Comparison of ENCODE assay signal across 1 cellular context in genomic region chr19:1651061-1651547, GRCh38.
TF ChIP-seq lines count a peak whose summit lies in the region.

No MANE protein-coding gene starts in this region.

TF ChIP-seq in K562, 482 proteins besides CTCF, POLR2A, EP300 and RAD21 (continued from another document):
- peak; percentile 32; the same call in 1 of the 2 replicates for TF ChIP-seq ZNF395 (CRISPR knock-in tag; IDR thresholded peaks at IDR 0.05)
- no peak for TF ChIP-seq MCM5 (IDR thresholded peaks at IDR 0.05; ENCODE audit: low read depth)
- TF ChIP-seq MAX (CRISPR knock-in tag; IDR thresholded peaks at IDR 0.05), result 0 out of 2 replicates have a peak, but pooled peaks have one; percentile 30
- TF ChIP-seq RBM25 (IDR thresholded peaks at IDR 0.05; ENCODE audit: low read depth, low read length, severe bottlenecking), result peak; percentile 8
- no peak for TF ChIP-seq EP400 (IDR thresholded peaks at IDR 0.05)
- TF ChIP-seq ZNF253 (CRISPR knock-in tag; conservative IDR thresholded peaks at IDR 0.05), result no peak
- TF ChIP-seq CCNT2 (IDR thresholded peaks at IDR 0.05; ENCODE audit: borderline replicate concordance, extremely low read depth, insufficient read length, low read depth, low read length), result no peak
- TF ChIP-seq ATF1 (CRISPR knock-in tag; IDR thresholded peaks at IDR 0.05), result no peak
- TF ChIP-seq ATF1 (tag; IDR thresholded peaks at IDR 0.05), result peak; percentile 29; the same call in 1 of the 2 replicates
- no peak for TF ChIP-seq EGR1 (conservative IDR thresholded peaks at IDR 0.05)
